ENCODE assay signal across 23 cellular contexts in genomic region chr15:36818260-36818659, GRCh38.
"Had no signal": no experiment of that assay in that cellular context is flagged by ENCODE, and none has a peak within 500 bp of the region (broad histone marks: within the 10 kb centered on the region; RNA-seq: fewer than 3 reads in every experiment).

No MANE protein-coding gene starts in this region.

- H3K27ac Mint-ChIP-seq: activated CD4-positive, alpha-beta memory T cell treated with anti-CD3 and anti-CD28 coated beads for 36 hours; activated CD4-positive, alpha-beta T cell treated with anti-CD3 and anti-CD28 coated beads, Interleukin-2, amount 10 ng/mL, durations not matched to agents 7 days and 5 days; activated naive CD8-positive, alpha-beta T cell treated with anti-CD3 and anti-CD28 coated beads for 36 hours had no signal

- H3K4me3 Mint-ChIP-seq: activated CD4-positive, alpha-beta memory T cell treated with anti-CD3 and anti-CD28 coated beads for 36 hours; activated CD4-positive, alpha-beta T cell treated with anti-CD3 and anti-CD28 coated beads, Interleukin-2, amount 10 ng/mL, durations not matched to agents 7 days and 5 days; activated naive CD8-positive, alpha-beta T cell treated with anti-CD3 and anti-CD28 coated beads for 36 hours; activated T-cell treated with anti-CD3 and anti-CD28 coated beads, Interleukin-2, amount 50 U/mL, for 4 hours had no signal

- H3K9me3 Mint-ChIP-seq: activated CD4-positive, alpha-beta T cell treated with anti-CD3 and anti-CD28 coated beads, Interleukin-2, amount 10 ng/mL, durations not matched to agents 7 days and 5 days; activated naive CD8-positive, alpha-beta T cell treated with anti-CD3 and anti-CD28 coated beads for 36 hours had no signal

- H3K4me3 ChIP-seq: cardiac muscle cell, Peyer's patch had no signal

- H3K27me3 Mint-ChIP-seq: activated CD4-positive, alpha-beta memory T cell treated with anti-CD3 and anti-CD28 coated beads for 36 hours; activated CD4-positive, alpha-beta T cell treated with anti-CD3 and anti-CD28 coated beads, Interleukin-2, amount 10 ng/mL, durations not matched to agents 7 days and 5 days; activated naive CD8-positive, alpha-beta T cell treated with anti-CD3 and anti-CD28 coated beads for 36 hours had no signal

- H3K4me1 Mint-ChIP-seq: activated CD4-positive, alpha-beta T cell treated with anti-CD3 and anti-CD28 coated beads, Interleukin-2, amount 10 ng/mL, durations not matched to agents 7 days and 5 days; activated naive CD8-positive, alpha-beta T cell treated with anti-CD3 and anti-CD28 coated beads for 36 hours had no signal

- H3K36me3 ChIP-seq: brain microvascular endothelial cell, cardiac muscle cell, Peyer's patch had no signal

- H3K9me3 ChIP-seq: Peyer's patch had no signal

- H3K27ac ChIP-seq: brain microvascular endothelial cell, cardiac muscle cell, Peyer's patch, RWPE1, VCaP had no signal

- DNase-seq: activated CD4-positive, alpha-beta memory T cell treated with anti-CD3 and anti-CD28 coated beads for 36 hours; activated CD4-positive, alpha-beta T cell treated with anti-CD3 and anti-CD28 coated beads, Interleukin-2, amount 10 ng/mL, durations not matched to agents 7 days and 5 days; activated CD4-positive, CD25-positive, alpha-beta regulatory T cell; activated CD8-positive, alpha-beta memory T cell treated with anti-CD3 and anti-CD28 coated beads for 24 hours; activated effector memory CD4-positive, alpha-beta T cell treated with anti-CD3 and anti-CD28 coated beads, Interleukin-2, amount 50 U/mL, for 16 hours; activated naive CD4-positive, alpha-beta T cell treated with Interleukin-2 at 50 U/mL for 16 hours; activated naive CD8-positive, alpha-beta T cell treated with anti-CD3 and anti-CD28 coated beads for 36 hours; activated T-cell treated with anti-CD3 and anti-CD28 coated beads, Interleukin-2, amount 50 U/mL, for 4 hours; brain microvascular endothelial cell; Kasumi-1; KBM-7; NCI-H146; NCI-H187 treated with DMSO at 0.1 percent for 48 hours; NCI-H2107; NCI-H2171 treated with DMSO at 0.1 percent for 48 hours; NCI-H345; NCI-H524; Peyer's patch; SIG-M5; T-helper 2 cell had no signal

- H3K36me3 Mint-ChIP-seq: activated CD4-positive, alpha-beta memory T cell treated with anti-CD3 and anti-CD28 coated beads for 36 hours; activated naive CD8-positive, alpha-beta T cell treated with anti-CD3 and anti-CD28 coated beads for 36 hours had no signal

- H3K27me3 ChIP-seq: brain microvascular endothelial cell, cardiac muscle cell, Peyer's patch had no signal
